35 cellular contexts compared by ENCODE assay signal in genomic region chr12:79517363-79517762, GRCh38.
"Had no signal": no experiment of that assay in that cellular context is flagged by ENCODE, and none has a peak within 500 bp of the region (broad histone marks: within the 10 kb centered on the region; RNA-seq: fewer than 3 reads in every experiment).

No MANE protein-coding gene starts in this region.

- H3K27me3 ChIP-seq: MG63 had no signal

- H3K4me3 ChIP-seq: MG63 had no signal

- DNase-seq: Karpas-422, Kasumi-1, MG63, MM.1S, MV-4-11, NCI-H1048, NCI-H1092, NCI-H1092 treated with DMSO at 0.1 percent for 48 hours, NCI-H1105, NCI-H1105 treated with DMSO at 0.1 percent for 48 hours, NCI-H1417, NCI-H1417 treated with DMSO at 0.1 percent for 48 hours, NCI-H1436, NCI-H1436 treated with DMSO at 0.1 percent for 48 hours, NCI-H146, NCI-H1694, NCI-H1694 treated with DMSO at 0.1 percent for 48 hours, NCI-H187, NCI-H187 treated with DMSO at 0.1 percent for 48 hours, NCI-H1930, NCI-H2029, NCI-H2029 treated with DMSO at 0.1 percent for 48 hours, NCI-H2081, NCI-H2081 treated with DMSO at 0.1 percent for 48 hours, NCI-H2107, NCI-H2171, NCI-H2171 treated with DMSO at 0.1 percent for 48 hours, NCI-H2227 treated with DMSO at 0.1 percent for 48 hours, NCI-H226, NCI-H345, NCI-H446, NCI-H446 treated with DMSO at 0.1 percent for 48 hours, NCI-H510A, NCI-H510A treated with DMSO at 0.1 percent for 48 hours, NCI-H524 had no signal
